19 cellular contexts compared by ENCODE assay signal in the genomic region with DNA sequence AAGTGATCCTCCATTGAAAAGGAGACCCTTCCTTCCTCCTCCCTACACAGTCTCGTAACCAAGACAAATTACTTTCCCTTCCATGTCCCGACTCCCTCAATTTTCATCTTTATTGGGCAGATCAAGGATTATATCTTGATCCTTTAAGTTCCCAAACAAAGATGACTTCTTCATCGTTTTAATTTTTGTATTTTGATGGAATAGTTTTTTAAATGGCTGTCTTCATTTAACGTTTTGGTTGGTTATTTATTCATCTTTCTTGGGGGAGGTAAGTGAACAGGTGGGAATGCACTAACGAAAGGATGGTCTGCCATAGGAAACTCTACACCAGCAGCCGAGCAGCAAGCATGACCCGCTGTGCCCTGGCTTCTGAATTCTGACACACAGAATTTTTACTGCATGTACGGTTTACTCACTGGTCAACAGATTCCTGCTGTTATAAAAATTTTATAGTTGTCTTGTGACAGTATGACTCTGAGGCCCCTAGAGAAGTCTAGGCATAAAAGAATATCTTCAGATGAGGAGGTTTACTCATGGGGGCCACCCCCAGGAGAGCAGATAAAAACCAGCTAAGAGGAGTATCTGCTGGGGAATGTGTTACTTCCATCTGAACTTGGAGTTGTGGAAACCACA.
DNase-seq lines count a peak whose midpoint lies in the region; ATAC-seq lines count a peak whose summit lies in the region.
"Had no signal": no experiment of that assay in that cellular context is flagged by ENCODE, and none has a peak within 500 bp of the region (broad histone marks: within the 10 kb centered on the region; RNA-seq: fewer than 3 reads in every experiment).

No MANE protein-coding gene starts in this region.

- H3K27me3 Mint-ChIP-seq in activated T-helper 2 cell treated with anti-CD3 and anti-CD28 coated beads, Interferon-gamma antibody, Interleukin-2, Interleukin-4, amounts not matched to agents 10 μg/mL and 5 μg/mL and 100 μg/mL, durations not matched to agents 14 hours and 24 hours and 36 hours (ENCODE audit: low read depth), result peaks cover 8% of the 10 kb centered on the region

- H3K27ac Mint-ChIP-seq in activated T-helper 2 cell treated with anti-CD3 and anti-CD28 coated beads, Interferon-gamma antibody, Interleukin-2, Interleukin-4, amounts not matched to agents 10 μg/mL and 5 μg/mL and 100 μg/mL, durations not matched to agents 14 hours and 24 hours and 36 hours, result no peak overlapping the region

- H3K27me3 ChIP-seq in aorta (ENCODE audit: control insufficient read depth in 1 of 2, insufficient read depth in 2 of 2, low read length in 1 of 2), result no peaks in the 10 kb centered on the region
- H3K27me3 ChIP-seq: BE2C had no signal

- H3K9me3 ChIP-seq in aorta (ENCODE audit: control insufficient read depth, low read length), result no peaks in the 10 kb centered on the region
- H3K9me3 ChIP-seq: A549, BE2C had no signal

- ATAC-seq in aorta (ENCODE audit: low FRiP score) (no peak), HG02759 (IDR thresholded peaks at IDR 0.05; ENCODE audit: unreplicated experiment) (no peak)
- ATAC-seq: A549, Right ventricle myocardium inferior had no signal

- no peaks in the 10 kb centered on the region for H3K4me1 Mint-ChIP-seq in activated T-helper 2 cell treated with anti-CD3 and anti-CD28 coated beads, Interferon-gamma antibody, Interleukin-2, Interleukin-4, amounts not matched to agents 10 μg/mL and 5 μg/mL and 100 μg/mL, durations not matched to agents 14 hours and 24 hours and 36 hours (ENCODE audit: low read depth)

- H3K4me3 Mint-ChIP-seq in activated T-helper 2 cell treated with anti-CD3 and anti-CD28 coated beads, Interferon-gamma antibody, Interleukin-2, Interleukin-4, amounts not matched to agents 10 μg/mL and 5 μg/mL and 100 μg/mL, durations not matched to agents 14 hours and 24 hours and 36 hours (ENCODE audit: low read depth), result no peak overlapping the region

- H3K9me3 Mint-ChIP-seq in activated T-helper 2 cell treated with anti-CD3 and anti-CD28 coated beads, Interferon-gamma antibody, Interleukin-2, Interleukin-4, amounts not matched to agents 10 μg/mL and 5 μg/mL and 100 μg/mL, durations not matched to agents 14 hours and 24 hours and 36 hours, result no peaks in the 10 kb centered on the region

- peak; percentile 31 for DNase-seq in EH (ENCODE audit: low read depth)
- peak; percentile 35 for DNase-seq in M059J (ENCODE audit: low read depth)
- peak; percentile 59 for DNase-seq in myocyte (ENCODE audit: low read depth)
- DNase-seq in skeletal muscle cell (ENCODE audit: low read depth), result peak; percentile 27
- DNase-seq in aorta, result no peak
- no peak for DNase-seq in effector CD4-positive, alpha-beta T cell
- no peak for DNase-seq in activated T-helper 2 cell treated with anti-CD3 and anti-CD28 coated beads, Interferon-gamma antibody, Interleukin-2, Interleukin-4, amounts not matched to agents 10 μg/mL and 5 μg/mL and 100 μg/mL, durations not matched to agents 14 hours and 24 hours and 36 hours (ENCODE audit: low spot score)
- DNase-seq: BE2C, H7, KG1, MV-4-11, NCI-H2081, NCI-H2171, NCI-H524 treated with DMSO at 0.1 percent for 48 hours, NCI-H82 had no signal

- H3K36me3 Mint-ChIP-seq in activated T-helper 2 cell treated with anti-CD3 and anti-CD28 coated beads, Interferon-gamma antibody, Interleukin-2, Interleukin-4, amounts not matched to agents 10 μg/mL and 5 μg/mL and 100 μg/mL, durations not matched to agents 14 hours and 24 hours and 36 hours (ENCODE audit: low read depth), result no peaks in the 10 kb centered on the region

- intact Hi-C loops in aorta (cut with DNase I), result no loop called here
- intact Hi-C loops in activated T-helper 2 cell treated with anti-CD3 and anti-CD28 coated beads, Interferon-gamma antibody, Interleukin-2, Interleukin-4, amounts not matched to agents 10 μg/mL and 5 μg/mL and 100 μg/mL, durations not matched to agents 14 hours and 24 hours and 36 hours (cut with micrococcal nuclease), result no loop called here

- H3K4me3 ChIP-seq in skeletal muscle cell (ENCODE audit: low read depth, low read length) (no peak overlapping the region), aorta (ENCODE audit: low read length in 2 of 2) (no peak overlapping the region)
- H3K4me3 ChIP-seq: A549 had no signal

- H3K36me3 ChIP-seq in aorta (ENCODE audit: control insufficient read depth in 1 of 2, insufficient read depth in 2 of 2, low read length in 1 of 2), result no peaks in the 10 kb centered on the region
- H3K36me3 ChIP-seq: BE2C had no signal

- peaks cover 1 to 2% of the 10 kb centered on the region in 2 donors for H3K4me1 ChIP-seq in aorta (ENCODE audit: control insufficient read depth in 1 of 2, insufficient read depth in 2 of 2, low read length in 2 of 2)
- H3K4me1 ChIP-seq: BE2C had no signal

- 81 to 91% methylated on average over 8 of the region's 8 CpGs for WGBS in aorta, 2 donors

- no peak overlapping the region for H3K27ac ChIP-seq in aorta (ENCODE audit: low read depth in 1 of 2, low read length in 2 of 2)
- H3K27ac ChIP-seq: A549, HL-60 had no signal

Comparison
In these comparisons a context has a peak if more than half of its experiments do, and no peak if none do; other contexts are left out.
1. DNase-seq: peak in EH (single experiment), M059J (single experiment), myocyte (single experiment) and skeletal muscle cell (single experiment); none in aorta (0 of 2), effector CD4-positive, alpha-beta T cell (single experiment) and activated T-helper 2 cell treated with anti-CD3 and anti-CD28 coated beads, Interferon-gamma antibody, Interleukin-2, Interleukin-4, amounts not matched to agents 10 μg/mL and 5 μg/mL and 100 μg/mL, durations not matched to agents 14 hours and 24 hours and 36 hours (single experiment).